Comparison of ENCODE assay signal across 7 cellular contexts in the genomic region with DNA sequence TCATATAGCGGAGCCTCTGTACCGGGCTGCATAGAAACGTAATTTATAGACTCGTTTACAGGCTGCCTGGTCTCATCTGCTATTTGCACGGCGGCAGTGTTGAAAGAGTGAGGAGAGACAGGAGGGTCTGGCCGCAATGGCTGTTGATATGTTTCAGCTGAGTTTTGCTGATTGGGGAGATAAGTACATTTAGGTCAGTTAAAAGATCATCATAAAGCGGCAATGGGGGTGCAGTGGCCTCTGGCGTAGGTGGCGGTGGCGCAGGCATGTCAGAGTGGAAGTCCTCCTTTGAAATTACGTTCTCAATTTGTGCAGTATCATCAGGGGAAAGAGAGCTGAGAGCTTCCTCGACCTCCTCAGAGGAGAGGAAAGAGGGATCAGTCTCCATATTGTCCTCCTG. TPM values are rescaled to one million over a fixed set of nuclear protein-coding genes. Genes with fewer than 3 reads are reported as not detected.
"Had no signal": no experiment of that assay in that cellular context is flagged by ENCODE, and none has a peak within 500 bp of the region (broad histone marks: within the 10 kb centered on the region; RNA-seq: fewer than 3 reads in every experiment).

No MANE protein-coding gene starts in this region.

RNA-seq across cellular contexts. Expression of gene GLS2, which starts 11.9 kb away (rescaled TPM):
- total RNA-seq: GM23248, H4, HFFc6, HT1080 had no signal
- polyA plus RNA-seq: GM23248 had no signal

RNA-seq across cellular contexts. Expression of gene MIP, which starts 45.4 kb away (rescaled TPM):
- total RNA-seq: GM23248, H7, HepG2, HT1080 had no signal
- polyA plus RNA-seq: GM23248, HepG2, IgD-negative memory B cell had no signal
